ENCODE assay signal across 26 cellular contexts in genomic region chr6:66126358-66126757, GRCh38.
"Had no signal": no experiment of that assay in that cellular context is flagged by ENCODE, and none has a peak within 500 bp of the region (broad histone marks: within the 10 kb centered on the region; RNA-seq: fewer than 3 reads in every experiment).

No MANE protein-coding gene starts in this region.

- H3K36me3 ChIP-seq: brain microvascular endothelial cell, SJSA1 had no signal

- H3K4me1 ChIP-seq: SJSA1 had no signal

- H3K9me3 ChIP-seq: SJSA1, SK-N-SH had no signal

- H3K27me3 ChIP-seq: brain microvascular endothelial cell, SJSA1 had no signal

- H3K4me3 ChIP-seq: SJSA1 had no signal

- ATAC-seq: Panc1 had no signal

- DNase-seq: activated B cell treated with CpG ODN at 0.5 μM for 24 hours; activated CD4-positive, alpha-beta memory T cell treated with anti-CD3 and anti-CD28 coated beads for 36 hours; activated CD4-positive, alpha-beta T cell treated with anti-CD3 and anti-CD28 coated beads for 4 hours; activated CD4-positive, alpha-beta T cell treated with anti-CD3 and anti-CD28 coated beads, Interleukin-2, amount 50 U/mL, for 1 hour; activated CD4-positive, CD25-positive, alpha-beta regulatory T cell treated with anti-CD3 and anti-CD28 coated beads, Interleukin-2, amount 50 U/mL, for 72 hours; activated CD8-positive, alpha-beta memory T cell treated with anti-CD3 and anti-CD28 coated beads, Interleukin-2, amount 50 U/mL, for 4 hours; activated effector memory CD4-positive, alpha-beta T cell treated with Interleukin-2 at 50 U/mL for 16 hours; activated naive CD4-positive, alpha-beta T cell treated with anti-CD3 and anti-CD28 coated beads, Interleukin-2, amount 10 ng/mL, durations not matched to agents 7 days and 5 days; activated T-cell treated with anti-CD3 and anti-CD28 coated beads for 4 hours; activated T-cell treated with anti-CD3 and anti-CD28 coated beads, Interleukin-2, amount 50 U/mL, for 48 hours; amniotic stem cell; aorta; brain microvascular endothelial cell; central memory CD4-positive, alpha-beta T cell; NCI-H1105; NCI-H1417 treated with DMSO at 0.1 percent for 48 hours; NCI-H187 treated with DMSO at 0.1 percent for 48 hours; NCI-H2081; NCI-H345; NCI-H524 treated with DMSO at 0.1 percent for 48 hours; NCI-H748 treated with DMSO at 0.1 percent for 48 hours; SHP77; SK-N-SH had no signal

- H3K27ac ChIP-seq: brain microvascular endothelial cell, KMS-11, SJSA1 had no signal
